Comparison of ENCODE assay signal across 14 cellular contexts in the genomic region with DNA sequence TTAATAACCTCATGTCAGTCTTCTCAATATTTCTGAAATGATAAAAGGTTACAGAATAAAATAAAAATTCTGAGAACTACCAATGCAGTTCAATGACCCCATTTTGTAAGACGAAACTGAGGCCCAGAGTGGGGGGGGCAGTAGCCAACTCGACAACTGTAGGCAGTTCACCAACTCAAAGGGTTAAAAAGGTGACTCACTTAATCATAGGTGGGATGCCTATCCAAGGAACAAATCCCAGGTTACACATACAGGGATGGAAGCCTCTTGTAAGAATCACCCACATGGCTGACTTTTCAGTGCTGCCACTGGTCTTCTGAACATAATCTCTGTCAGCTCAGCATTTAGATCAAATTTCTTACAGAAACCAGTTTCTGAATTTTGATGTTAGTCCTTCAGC. TPM values are rescaled to one million over a fixed set of nuclear protein-coding genes. Genes with fewer than 3 reads are reported as not detected.
DNase-seq lines count a peak whose midpoint lies in the region; TF ChIP-seq lines count a peak whose summit lies in the region.
"Had no signal": no experiment of that assay in that cellular context is flagged by ENCODE, and none has a peak within 500 bp of the region (broad histone marks: within the 10 kb centered on the region; RNA-seq: fewer than 3 reads in every experiment).

No MANE protein-coding gene starts in this region.

- H3K4me2 ChIP-seq in osteoblast (ENCODE audit: insufficient read depth, low read length): no peak overlapping the region
- H3K4me2 ChIP-seq: BLaER1 treated with 17β-estradiol and CSF1 and Interleukin-3, amounts not matched to agents 10 nM and 100 nM had no signal

- no peak overlapping the region for H2AFZ ChIP-seq in osteoblast (ENCODE audit: low read length)

- TF ChIP-seq POLR2A in spleen (IDR thresholded peaks at IDR 0.05): no peak
- TF ChIP-seq POLR2A in transverse colon (IDR thresholded peaks at IDR 0.05): no peak

- DNase-seq in M059J (ENCODE audit: low read depth): peak; percentile 19
- DNase-seq in osteoblast (ENCODE audit: insufficient read length, low spot score, missing footprints): peak; percentile 18
- no peak for DNase-seq in NCI-H2171 treated with DMSO at 0.1 percent for 48 hours (lab: John Stamatoyannopoulos, UW)
- DNase-seq in spleen: no peak
- DNase-seq in transverse colon: no peak
- DNase-seq: Calu3; CD8-positive, alpha-beta T cell; DMS79 treated with DMSO at 0.1 percent for 48 hours; GF-D8; H9 had no signal

- no peak for TF ChIP-seq CTCF in osteoblast (IDR thresholded peaks at IDR 0.05; ENCODE audit: extremely low read depth, low read depth, low read length)
- TF ChIP-seq CTCF in spleen (IDR thresholded peaks at IDR 0.05 in 8 of 11, conservative IDR thresholded peaks at IDR 0.05 in 3 of 11): no peak
- no peak for TF ChIP-seq CTCF in transverse colon (IDR thresholded peaks at IDR 0.05)

- H4K20me1 ChIP-seq in osteoblast (ENCODE audit: insufficient read depth, low read length): peaks cover 5% of the 10 kb centered on the region
- H4K20me1 ChIP-seq: BLaER1 treated with 17β-estradiol and CSF1 and Interleukin-3, amounts not matched to agents 10 nM and 100 nM had no signal

- H3K9me3 ChIP-seq in osteoblast (ENCODE audit: low read depth, low read length) (no peaks in the 10 kb centered on the region), spleen (no peaks in the 10 kb centered on the region), transverse colon (no peaks in the 10 kb centered on the region)
- H3K9me3 ChIP-seq: BLaER1 treated with 17β-estradiol and CSF1 and Interleukin-3, amounts not matched to agents 10 nM and 100 nM had no signal

- no peak for TF ChIP-seq EP300 in transverse colon (IDR thresholded peaks at IDR 0.05; ENCODE audit: low read depth)

- H3K4me1 ChIP-seq in osteoblast (ENCODE audit: insufficient read depth, low read length) (peaks cover 10% of the 10 kb centered on the region), spleen (no peaks in the 10 kb centered on the region), transverse colon (no peaks in the 10 kb centered on the region)

- in situ Hi-C loops in transverse colon (cut with MboI; ENCODE audit: low pct_ligation_motif_present in 1 of 4, low pct_unique_long_range_greater_than_20kb in 1 of 4, low sequenced_read_pairs in 3 of 4): no loop called here

- H3K4me3 ChIP-seq in osteoblast (ENCODE audit: insufficient read depth, low read length): no peak overlapping the region
- H3K4me3 ChIP-seq in spleen: no peak overlapping the region
- H3K4me3 ChIP-seq in transverse colon: no peak overlapping the region
- H3K4me3 ChIP-seq: BLaER1 treated with 17β-estradiol and CSF1 and Interleukin-3, amounts not matched to agents 10 nM and 100 nM; GM12878 had no signal

- H3K79me2 ChIP-seq in osteoblast (ENCODE audit: insufficient read depth, low read length): peaks cover 18% of the 10 kb centered on the region

- intact Hi-C loops in spleen (cut with DNase I; ENCODE audit: low total_unique reads) (no loop called here), transverse colon (cut with DNase I; ENCODE audit: low total_unique reads) (no loop called here)

- 82 to 93% (median 86%) methylated on average over 2 of the region's 2 CpGs for WGBS in spleen, 5 donors
- 90 to 100% methylated on average over 2 of the region's 2 CpGs for WGBS in transverse colon (ENCODE audit: low coverage in 1 of 2), 2 donors

- H3K27ac ChIP-seq in cingulate gyrus (ENCODE audit: low read depth, low read length) (peak overlapping the region; percentile 70), osteoblast (ENCODE audit: low read depth, low read length) (no peak overlapping the region), spleen (no peak overlapping the region), transverse colon (no peak overlapping the region)
- H3K27ac ChIP-seq: BLaER1 treated with 17β-estradiol and CSF1 and Interleukin-3, amounts not matched to agents 10 nM and 100 nM had no signal

- H3K27me3 ChIP-seq in osteoblast (ENCODE audit: insufficient read depth, low read length): no peaks in the 10 kb centered on the region
- H3K27me3 ChIP-seq in spleen (replicated peaks in 1 of 7): no peaks in the 10 kb centered on the region
- H3K27me3 ChIP-seq in transverse colon: no peaks in the 10 kb centered on the region
- H3K27me3 ChIP-seq: BLaER1 treated with 17β-estradiol and CSF1 and Interleukin-3, amounts not matched to agents 10 nM and 100 nM had no signal

- H3K36me3 ChIP-seq in osteoblast (ENCODE audit: insufficient read depth, low read length) (no peaks in the 10 kb centered on the region), spleen (no peaks in the 10 kb centered on the region), transverse colon (no peaks in the 10 kb centered on the region)
- H3K36me3 ChIP-seq: BLaER1 treated with 17β-estradiol and CSF1 and Interleukin-3, amounts not matched to agents 10 nM and 100 nM had no signal

RNA-seq across cellular contexts. Expression of a gene that starts 10.9 kb away (rescaled TPM):
- 5.2 and 9.2 TPM in 2 replicates for total RNA-seq in M059J (2014; rRNA removed; shearing (Covaris generic))
- total RNA-seq in osteoblast (13.0 and 13.4 TPM in 2 replicates), spleen (1 to 10 TPM; 1.2 to 3.9 (median 2.4) TPM), transverse colon (1 to 10 TPM in 3 of 4 donors, under 1 TPM in 1; 0.37 to 3.2 (median 2.8) TPM)
- under 1 TPM; 0.17 to 0.48 (median 0.33) TPM for polyA plus RNA-seq in spleen
- total RNA-seq: B cell; CD8-positive, alpha-beta T cell had no signal

Comparison
In these comparisons a context has a peak if more than half of its experiments do, and no peak if none do; other contexts are left out.
1. DNase-seq: peak in M059J (single experiment) and osteoblast (single experiment); none in NCI-H2171 treated with DMSO at 0.1 percent for 48 hours (single experiment), spleen (single experiment) and transverse colon (single experiment).